Comparison of ENCODE assay signal across 8 cellular contexts in the genomic region with DNA sequence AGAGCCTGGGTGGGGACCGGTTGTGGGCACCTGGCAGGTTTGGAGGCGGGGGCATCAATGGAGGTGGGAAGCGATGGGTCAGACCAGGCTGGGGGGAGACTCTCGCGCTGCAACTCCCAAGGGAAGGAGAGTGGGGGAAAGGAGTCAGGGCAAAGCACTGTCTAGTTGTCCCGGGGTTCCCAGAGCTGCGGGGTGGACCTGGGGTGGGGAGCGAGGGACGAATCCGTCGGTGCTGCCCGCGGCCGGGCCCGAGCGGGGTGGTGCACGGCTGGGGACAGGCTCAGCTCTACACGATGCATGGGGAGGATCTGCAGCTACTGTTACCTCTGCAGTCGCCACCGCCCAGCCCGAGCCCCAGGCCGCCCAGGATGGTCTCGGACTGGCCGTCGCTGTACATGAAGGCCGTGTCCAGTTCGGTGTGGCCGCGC. TPM values are rescaled to one million over a fixed set of nuclear protein-coding genes. Genes with fewer than 3 reads are reported as not detected.
DNase-seq lines count a peak whose midpoint lies in the region; ATAC-seq, FAIRE-seq and TF ChIP-seq lines count a peak whose summit lies in the region.

No MANE protein-coding gene starts in this region.

- H2BK20ac ChIP-seq in H1 (ENCODE audit: low read length): no peak overlapping the region

- POLR2A ChIA-PET in CD4-positive, alpha-beta T cell (lab: Charles Lee): interaction anchor here (1.5 kb wide), 1 partner anchor 333 kb away, joined by 4 read pairs; the partner anchor contains the start of gene NBL1
- POLR2A ChIA-PET in H1 (lab: Charles Lee; ENCODE audit: partially characterized antibody): interaction anchor here (0.5 to 16.9 kb wide), 13 partner anchors 10 to 329 kb away, joined by 3 to 143 read pairs (median 4); partner anchors contain the start of genes AKR7A3, EMC1 and MRTO4

- peak overlapping the region; percentile 89 to 98 for H3K4me2 ChIP-seq in H1 (ENCODE audit: insufficient read depth in 1 of 2, low read depth in 2 of 2, low read length in 2 of 2)

- no peaks in the 10 kb centered on the region for H3K9me3 ChIP-seq in CD4-positive, alpha-beta T cell (ENCODE audit: control insufficient read depth, low read length)
- no peaks in the 10 kb centered on the region for H3K9me3 ChIP-seq in H1 (ENCODE audit: insufficient read depth in 2 of 2, low read depth in 1 of 2, low read length in 1 of 2)

- H3K18ac ChIP-seq in H1 (ENCODE audit: extremely low read depth, low read length): no peak overlapping the region; the same call in 1 of the 2 replicates

- no peaks in the 10 kb centered on the region for H3K27me3 Mint-ChIP-seq in CD4-positive, alpha-beta T cell
- H3K27me3 Mint-ChIP-seq in natural killer cell (ENCODE audit: low read depth in 2 of 2): no peaks in the 10 kb centered on the region

- peaks cover 10% of the 10 kb centered on the region; the same call in 1 of the 2 replicates for H3K23me2 ChIP-seq in H1 (ENCODE audit: low read depth, low read length)

- intact Hi-C loops in CD4-positive, alpha-beta T cell (cut with DNase I, micrococcal nuclease): loop anchor here in 1 of 2 experiments (2.0 to 5.0 kb wide), 2 partner anchors 57 to 176 kb away; partner anchors contain the start of gene CAPZB
- intact Hi-C loops in natural killer cell (cut with micrococcal nuclease) (loop anchor here (10.0 kb wide), 1 partner anchor 173 kb away; the partner anchor contains the start of gene CAPZB), posterior vena cava (cut with DNase I) (no loop called here)

- no peak for TF ChIP-seq EP300 in H1 (IDR thresholded peaks at IDR 0.05; ENCODE audit: borderline replicate concordance in 1 of 2, low read depth in 2 of 2, low read length in 2 of 2)

- H4K5ac ChIP-seq in H1 (ENCODE audit: insufficient read length, low read depth, low read length): no peak overlapping the region

- no peak for TF ChIP-seq POLR2A in H54 (IDR thresholded peaks at IDR 0.05; ENCODE audit: low read depth, low read length)
- no peak for TF ChIP-seq POLR2A in H1 (IDR thresholded peaks at IDR 0.05; ENCODE audit: control extremely low read depth in 1 of 2, low read depth in 2 of 2, low read length in 2 of 2)
- no peak for TF ChIP-seq POLR2A in erythroblast (IDR thresholded peaks at IDR 0.05; ENCODE audit: low read length)

- no peak overlapping the region for H3K14ac ChIP-seq in H1 (ENCODE audit: insufficient read length)

- DNase-seq in CD4-positive, alpha-beta T cell: peak in 2 of 10 experiments; percentile 6 to 9
- peak; percentile 23 for DNase-seq in H54 (ENCODE audit: insufficient read length, low spot score)
- peak; percentile 23 for DNase-seq in RPMI8226
- DNase-seq in H1 (ENCODE audit: low read depth in 1 of 2, low spot score in 2 of 2): peak in 1 of 2 experiments; percentile 67
- DNase-seq in natural killer cell: peak; percentile 29
- DNase-seq in erythroblast (lab: John Stamatoyannopoulos, UW): no peak
- no peak for DNase-seq in posterior vena cava (ENCODE audit: low spot score)
- DNase-seq in COR-L47 (lab: John Stamatoyannopoulos, UW): no peak

- H3K4me3 Mint-ChIP-seq in CD4-positive, alpha-beta T cell: peak overlapping the region; percentile 95
- H3K4me3 Mint-ChIP-seq in natural killer cell: peak overlapping the region; percentile 87

- peak overlapping the region; percentile 22 for H3K27ac ChIP-seq in CD4-positive, alpha-beta T cell (ENCODE audit: low read depth, low read length)
- H3K27ac ChIP-seq in H1 (ENCODE audit: low read depth, low read length): no peak overlapping the region

- H2BK12ac ChIP-seq in H1 (ENCODE audit: low read depth, low read length): no peak overlapping the region

- H3K4me1 Mint-ChIP-seq in CD4-positive, alpha-beta T cell (ENCODE audit: low read depth): peaks cover 35% of the 10 kb centered on the region
- peaks cover 31 to 43% of the 10 kb centered on the region in 2 donors for H3K4me1 Mint-ChIP-seq in natural killer cell

- H3K27ac Mint-ChIP-seq in CD4-positive, alpha-beta T cell: peak overlapping the region; percentile 55
- H3K27ac Mint-ChIP-seq in natural killer cell: peak overlapping the region; percentile 0 to 78

- no peak overlapping the region for H4K91ac ChIP-seq in H1 (replicated peaks; ENCODE audit: insufficient read length, low read length)

- no peak overlapping the region for H2BK120ac ChIP-seq in H1 (replicated peaks; ENCODE audit: low read depth, low read length)

- peak overlapping the region; percentile 66 to 91 (median 79) for H3K4me3 ChIP-seq in H1 (ENCODE audit: extremely low read depth in 1 of 4, insufficient read depth in 2 of 4, low read depth in 3 of 4, low read length in 4 of 4)

- peak overlapping the region; percentile 66 for H3K23ac ChIP-seq in H1 (ENCODE audit: insufficient read length)

- H3K36me3 Mint-ChIP-seq in CD4-positive, alpha-beta T cell (ENCODE audit: low read depth): peaks cover 26% of the 10 kb centered on the region
- H3K36me3 Mint-ChIP-seq in natural killer cell: peaks cover 7% of the 10 kb centered on the region

- peak overlapping the region; percentile 20; the same call in 1 of the 2 replicates for H2AFZ ChIP-seq in H1 (ENCODE audit: low read length)

- H3K56ac ChIP-seq in H1 (replicated peaks; ENCODE audit: insufficient read length, low read depth, low read length): no peak overlapping the region

- H3K79me1 ChIP-seq in H1 (ENCODE audit: low read depth, low read length): peaks cover 2% of the 10 kb centered on the region; the same call in 1 of the 2 replicates

- H3K4ac ChIP-seq in H1 (replicated peaks; ENCODE audit: insufficient read length, low read depth, low read length): peak overlapping the region; percentile 54

- 6% methylated on average over 22 of the region's 29 CpGs; no CpG with 5 or more reads in 1 of the 2 experiments for WGBS in H1 (ENCODE audit: extremely low coverage in 1 of 2, insufficient coverage in 1 of 2, insufficient read length in 1 of 2, insufficient replicate concordance in 2 of 2, low coverage in 1 of 2, low lambda C conversion rate in 2 of 2, missing lambda C conversion rate in 1 of 2), 2 experiments

- no peak overlapping the region for H2BK5ac ChIP-seq in H1 (ENCODE audit: low read depth, low read length)

- H3K36me3 ChIP-seq in H1 (ENCODE audit: control insufficient read depth in 2 of 4, insufficient read depth in 4 of 4, low read length in 3 of 4): peaks cover 0 to 10% (median 4%) of the 10 kb centered on the region in 4 experiments; a peak in 4 of 8 replicates

- H3K9me3 Mint-ChIP-seq in CD4-positive, alpha-beta T cell: no peaks in the 10 kb centered on the region
- no peaks in the 10 kb centered on the region for H3K9me3 Mint-ChIP-seq in natural killer cell

- peaks cover 0 to 14% (median 8%) of the 10 kb centered on the region in 4 experiments; a peak in 6 of 7 replicates for H3K4me1 ChIP-seq in H1 (replicated peaks in 1 of 4; ENCODE audit: control insufficient read depth in 3 of 4, insufficient read depth in 4 of 4, low read length in 3 of 4)

- ATAC-seq in CD4-positive, alpha-beta T cell (ENCODE audit: poor library complexity): peak; percentile 23
- ATAC-seq in natural killer cell: peak; percentile 5 to 15 (median 10)

- H2BK15ac ChIP-seq in H1 (ENCODE audit: low read length): no peak overlapping the region

- peak overlapping the region; percentile 62 to 89 (median 76) for H3K9ac ChIP-seq in H1 (replicated peaks in 1 of 4; ENCODE audit: extremely low read depth in 1 of 4, low read depth in 3 of 4, low read length in 3 of 4)

- H3K27me3 ChIP-seq in CD4-positive, alpha-beta T cell (ENCODE audit: control insufficient read depth, insufficient read depth, low read length): no peaks in the 10 kb centered on the region
- peaks cover 0 to 4% (median 1%) of the 10 kb centered on the region in 4 experiments; a peak in 1 of 7 replicates for H3K27me3 ChIP-seq in H1 (replicated peaks in 1 of 4; ENCODE audit: control insufficient read depth in 3 of 4, extremely low read depth in 1 of 4, insufficient read depth in 3 of 4, low read length in 3 of 4)

- no peak for TF ChIP-seq CTCF in CD4-positive, alpha-beta T cell (IDR thresholded peaks at IDR 0.05)
- no peak for TF ChIP-seq CTCF in H1 (IDR thresholded peaks at IDR 0.05; ENCODE audit: control extremely low read depth in 1 of 3, insufficient read depth in 1 of 3, low read depth in 1 of 3, low read length in 3 of 3)
- TF ChIP-seq CTCF in natural killer cell (IDR thresholded peaks at IDR 0.05): no peak

- H2AK5ac ChIP-seq in H1 (ENCODE audit: low read depth, low read length): no peak overlapping the region

- H4K20me1 ChIP-seq in H1 (replicated peaks in 1 of 2; ENCODE audit: control insufficient read depth in 1 of 2, insufficient read depth in 2 of 2, low read length in 2 of 2): peaks cover 6 to 10% of the 10 kb centered on the region in 2 experiments

- TF ChIP-seq RAD21 in H1 (IDR thresholded peaks at IDR 0.05 in 1 of 2, conservative IDR thresholded peaks at IDR 0.05 in 1 of 2; ENCODE audit: low read depth in 2 of 2, low read length in 2 of 2): no peak

- FAIRE-seq in H54 (lab: Jason Lieb, UNC): no peak
- no peak for FAIRE-seq in H1 (lab: Jason Lieb, UNC)

- CTCF ChIA-PET in CD4-positive, alpha-beta T cell (lab: Charles Lee): no interaction called here
- CTCF ChIA-PET in H1 (lab: Charles Lee; ENCODE audit: partially characterized antibody): interaction anchor here (0.5 to 2.0 kb wide), 3 partner anchors 9 to 342 kb away, joined by 3 to 4 read pairs (median 3); no protein-coding TSS in a partner anchor

- peaks cover 0 to 2% of the 10 kb centered on the region in 2 experiments; a peak in 1 of 4 replicates for H3K79me2 ChIP-seq in H1 (ENCODE audit: control insufficient read depth in 1 of 2, insufficient read depth in 2 of 2, low read length in 2 of 2)

- H4K8ac ChIP-seq in H1 (ENCODE audit: extremely low read depth, insufficient read depth, low read length): peak overlapping the region; percentile 89

RNA-seq across cellular contexts. Expression of gene AKR7A2, which starts 0.4 kb away (rescaled TPM):
- 10 to 100 TPM; 11.1 to 11.8 TPM for total RNA-seq in CD4-positive, alpha-beta T cell
- total RNA-seq in H1 (2021; fragmentation: NEBNext Ultra II Directional; extraction: Animal tissue kit (Norgen Biotek cat#: 25700)): 32.0 and 34.5 TPM in 2 replicates
- polyA plus RNA-seq in H1 (2011; rRNA removed): 47.9 and 48.3 TPM in 2 replicates
- polyA plus RNA-seq in H1 (2011; cell fraction: cytosol; rRNA removed): 35.9 TPM
- polyA plus RNA-seq in H1 (2011; cell fraction: nucleus; rRNA removed): 41.0 TPM
- 24.1 to 37.1 TPM (median 34.7 TPM) in 4 replicates for polyA plus RNA-seq in H1 (2012, experiment 1 of 2)
- 43.0 TPM for polyA plus RNA-seq in H1 (2012, experiment 2 of 2)
- 24.6 TPM for polyA plus RNA-seq in H1 (2013, experiment 1 of 2)
- 23.7 TPM for polyA plus RNA-seq in H1 (2013, experiment 2 of 2)
- polyA minus RNA-seq in H1 (2011; rRNA and poly(A)+ RNA removed): 20.4 and 20.9 TPM in 2 replicates
- 26.2 TPM for polyA minus RNA-seq in H1 (2011; cell fraction: cytosol; rRNA and poly(A)+ RNA removed)
- polyA minus RNA-seq in H1 (2011; cell fraction: nucleus; rRNA and poly(A)+ RNA removed): 25.6 TPM
- total RNA-seq in natural killer cell: 10 to 100 TPM; 25.5 to 31.9 (median 28.9) TPM
- total RNA-seq in posterior vena cava: 10 to 100 TPM; 18.8 to 29.9 TPM

RNA-seq across cellular contexts. Expression of gene SLC66A1, which starts 0.6 kb away (rescaled TPM):
- total RNA-seq in CD4-positive, alpha-beta T cell: 1 to 10 TPM; 2.3 to 3.7 TPM
- 14.0 and 16.8 TPM in 2 replicates for total RNA-seq in H1 (2021; fragmentation: NEBNext Ultra II Directional; extraction: Animal tissue kit (Norgen Biotek cat#: 25700))
- 27.9 and 34.2 TPM in 2 replicates for polyA plus RNA-seq in H1 (2011; rRNA removed)
- 23.4 TPM for polyA plus RNA-seq in H1 (2011; cell fraction: cytosol; rRNA removed)
- polyA plus RNA-seq in H1 (2011; cell fraction: nucleus; rRNA removed): 21.8 TPM
- 11.6 to 22.2 TPM (median 17.2 TPM) in 4 replicates for polyA plus RNA-seq in H1 (2012, experiment 1 of 2)
- 13.6 TPM for polyA plus RNA-seq in H1 (2012, experiment 2 of 2)
- polyA plus RNA-seq in H1 (2013, experiment 1 of 2): 14.9 TPM
- polyA plus RNA-seq in H1 (2013, experiment 2 of 2): 14.4 TPM
- 14.6 and 17.5 TPM in 2 replicates for polyA minus RNA-seq in H1 (2011; rRNA and poly(A)+ RNA removed)
- polyA minus RNA-seq in H1 (2011; cell fraction: cytosol; rRNA and poly(A)+ RNA removed): 12.1 TPM
- 15.3 TPM for polyA minus RNA-seq in H1 (2011; cell fraction: nucleus; rRNA and poly(A)+ RNA removed)
- total RNA-seq in natural killer cell: 1 to 10 TPM; 5.8 to 8.5 (median 7.6) TPM
- 1 to 10 TPM; 7.4 to 8.2 TPM for total RNA-seq in posterior vena cava

RNA-seq across cellular contexts. Expression of gene AKR7A3, which starts 22.9 kb away (rescaled TPM):
- 1 to 10 TPM in 1 of 2 experiments, under 1 TPM in 1; 0.84 to 1.4 TPM for total RNA-seq in CD4-positive, alpha-beta T cell
- 0.65 TPM in 2 replicates for total RNA-seq in H1 (2021; fragmentation: NEBNext Ultra II Directional; extraction: Animal tissue kit (Norgen Biotek cat#: 25700))
- 0.62 and 0.72 TPM in 2 replicates for polyA plus RNA-seq in H1 (2011; rRNA removed)
- polyA plus RNA-seq in H1 (2011; cell fraction: cytosol; rRNA removed): 0.66 TPM
- 2.7 TPM for polyA plus RNA-seq in H1 (2011; cell fraction: nucleus; rRNA removed)
- 0.60 to 1.0 TPM (median 0.71 TPM) in 4 replicates for polyA plus RNA-seq in H1 (2012, experiment 1 of 2)
- polyA plus RNA-seq in H1 (2012, experiment 2 of 2): 0.43 TPM
- 0.49 TPM for polyA plus RNA-seq in H1 (2013, experiment 1 of 2)
- polyA plus RNA-seq in H1 (2013, experiment 2 of 2): 0.59 TPM
- 0.12 and 0.19 TPM in 2 replicates for polyA minus RNA-seq in H1 (2011; rRNA and poly(A)+ RNA removed)
- not detected for polyA minus RNA-seq in H1 (2011; cell fraction: cytosol; rRNA and poly(A)+ RNA removed)
- 0.80 TPM for polyA minus RNA-seq in H1 (2011; cell fraction: nucleus; rRNA and poly(A)+ RNA removed)
- total RNA-seq in natural killer cell (1 to 10 TPM; 1.1 to 2.0 (median 1.5) TPM), posterior vena cava (under 1 TPM; 0.67 to 0.69 TPM)

RNA-seq across cellular contexts. Expression of gene MRTO4, which starts 59.9 kb away (rescaled TPM):
- 10 to 100 TPM; 10.2 to 12.0 TPM for total RNA-seq in CD4-positive, alpha-beta T cell
- 54.5 and 64.3 TPM in 2 replicates for total RNA-seq in H1 (2021; fragmentation: NEBNext Ultra II Directional; extraction: Animal tissue kit (Norgen Biotek cat#: 25700))
- 36.9 and 38.4 TPM in 2 replicates for polyA plus RNA-seq in H1 (2011; rRNA removed)
- polyA plus RNA-seq in H1 (2011; cell fraction: cytosol; rRNA removed): 55.1 TPM
- 27.5 TPM for polyA plus RNA-seq in H1 (2011; cell fraction: nucleus; rRNA removed)
- 51.3 to 58.9 TPM (median 51.9 TPM) in 4 replicates for polyA plus RNA-seq in H1 (2012, experiment 1 of 2)
- polyA plus RNA-seq in H1 (2012, experiment 2 of 2): 46.8 TPM
- polyA plus RNA-seq in H1 (2013, experiment 1 of 2): 42.7 TPM
- 44.0 TPM for polyA plus RNA-seq in H1 (2013, experiment 2 of 2)
- polyA minus RNA-seq in H1 (2011; rRNA and poly(A)+ RNA removed): 25.1 and 25.2 TPM in 2 replicates
- 18.6 TPM for polyA minus RNA-seq in H1 (2011; cell fraction: cytosol; rRNA and poly(A)+ RNA removed)
- 22.7 TPM for polyA minus RNA-seq in H1 (2011; cell fraction: nucleus; rRNA and poly(A)+ RNA removed)
- 10 to 100 TPM in 2 of 3 donors, 1 to 10 TPM in 1; 9.7 to 15.8 (median 13.5) TPM for total RNA-seq in natural killer cell
- 10 to 100 TPM; 20.3 to 24.3 TPM for total RNA-seq in posterior vena cava

Comparison
In these comparisons a context has a peak if more than half of its experiments do, and no peak if none do; other contexts are left out.
1. DNase-seq: peak in H54 (single experiment), RPMI8226 (single experiment) and natural killer cell (single experiment); none in erythroblast (0 of 2), posterior vena cava (single experiment) and COR-L47 (single experiment).